ENCODE assay signal across 22 cellular contexts in genomic region chr22:26953380-26953807, GRCh38.
"Had no signal": no experiment of that assay in that cellular context is flagged by ENCODE, and none has a peak within 500 bp of the region (broad histone marks: within the 10 kb centered on the region; RNA-seq: fewer than 3 reads in every experiment).

No MANE protein-coding gene starts in this region.

- H3K9me3 ChIP-seq: heart left ventricle, left ventricle myocardium inferior, neutrophil, ovary, prostate gland, spleen, tibial artery, uterus had no signal

- H3K27ac Mint-ChIP-seq: activated naive CD8-positive, alpha-beta T cell; mesothelial cell of epicardium; naive thymus-derived CD8-positive, alpha-beta T cell; T-cell; T-helper 2 cell treated with Interferon-gamma antibody and Interleukin-4, amounts not matched to agents 5 μg/mL and 100 μg/mL, for 36 hours had no signal

- H3K4me3 ChIP-seq: coronary artery, heart left ventricle, left ventricle myocardium inferior, ovary, prostate gland, spleen, tibial artery, uterus had no signal

- H3K36me3 ChIP-seq: heart left ventricle, left ventricle myocardium inferior, neutrophil, ovary, prostate gland, spleen, tibial artery, uterus, WERI-Rb-1 had no signal

- ATAC-seq: heart left ventricle; naive thymus-derived CD8-positive, alpha-beta T cell; stimulated activated naive CD8-positive, alpha-beta T cell treated with anti-CD3 and anti-CD28 coated beads, Interleukin-15, Interleukin-2, amounts not matched to agents 100 U/mL and 50 U/mL, for 24 hours; T-cell had no signal

- H3K4me1 ChIP-seq: left ventricle myocardium inferior, prostate gland, tibial artery, uterus had no signal

- H3K9me3 Mint-ChIP-seq: mesothelial cell of epicardium; naive thymus-derived CD8-positive, alpha-beta T cell; T-cell; T-helper 2 cell treated with Interferon-gamma antibody and Interleukin-4, amounts not matched to agents 5 μg/mL and 100 μg/mL, for 36 hours had no signal

- H3K4me1 Mint-ChIP-seq: T-cell had no signal

- H3K4me3 Mint-ChIP-seq: activated naive CD8-positive, alpha-beta T cell; mesothelial cell of epicardium; naive thymus-derived CD8-positive, alpha-beta T cell; T-cell; T-helper 2 cell treated with Interferon-gamma antibody and Interleukin-4, amounts not matched to agents 5 μg/mL and 100 μg/mL, for 36 hours had no signal

- H3K27ac ChIP-seq: coronary artery, heart left ventricle, left ventricle myocardium inferior, neutrophil, ovary, prostate gland, spleen, tibial artery, uterus, WERI-Rb-1 had no signal

- H3K27me3 ChIP-seq: ovary, tibial artery, uterus had no signal

- DNase-seq: activated CD4-positive, alpha-beta T cell treated with anti-CD3 and anti-CD28 coated beads for 1 hour; activated CD4-positive, alpha-beta T cell treated with anti-CD3 and anti-CD28 coated beads, Interleukin-2, amount 50 U/mL, for 1 hour; activated gamma-delta T cell treated with Interleukin-2 at 50 U/mL for 16 hours; activated T-cell treated with anti-CD3 and anti-CD28 coated beads, Interleukin-2, amount 50 U/mL, for 1 hour; cerebellar nuclear complex; heart left ventricle; left ventricle myocardium inferior; naive thymus-derived CD8-positive, alpha-beta T cell; ovary; spleen; stimulated activated CD4-positive, alpha-beta T cell treated with anti-CD3 and anti-CD28 coated beads, Interleukin-4, amount 100 ng/mL, for 24 hours; stimulated activated naive CD8-positive, alpha-beta T cell treated with anti-CD3 and anti-CD28 coated beads, Interleukin-15, Interleukin-2, amounts not matched to agents 100 U/mL and 50 U/mL, for 24 hours; T-cell; tibial artery; uterus; WERI-Rb-1 had no signal

- H3K36me3 Mint-ChIP-seq: activated naive CD8-positive, alpha-beta T cell; mesothelial cell of epicardium; T-cell had no signal
